14 cellular contexts compared by ENCODE assay signal in genomic region chr17:68048996-68049395, GRCh38. TPM values are rescaled to one million over a fixed set of nuclear protein-coding genes. Genes with fewer than 3 reads are reported as not detected.
A peak's percentile ranks its signal among the peaks of the same experiment; 100 is the strongest.
DNase-seq lines count a peak whose midpoint lies in the region; ATAC-seq, FAIRE-seq and TF ChIP-seq lines count a peak whose summit lies in the region.
"Had no signal": no experiment of that assay in that cellular context is flagged by ENCODE, and none has a peak within 500 bp of the region (broad histone marks: within the 10 kb centered on the region; RNA-seq: fewer than 3 reads in every experiment).

No MANE protein-coding gene starts in this region.

- no peak overlapping the region for H3K4me2 ChIP-seq in DND-41 (ENCODE audit: insufficient read depth, low read length)
- H3K4me2 ChIP-seq: smooth muscle cell had no signal

- no peak for FAIRE-seq in urothelium cell line (lab: Jason Lieb, UNC)

- H3K36me3 ChIP-seq in DND-41 (ENCODE audit: insufficient read depth, low read length) (peaks cover 39% of the 10 kb centered on the region), H7 (replicated peaks; ENCODE audit: control insufficient read depth, insufficient read depth, low read length) (peaks cover 9% of the 10 kb centered on the region), SK-N-MC (ENCODE audit: insufficient read depth, low read length) (peaks cover 41% of the 10 kb centered on the region)

- 0 out of 2 replicates have a peak, but pooled peaks cover 2% of the 10 kb centered on the region for H3K79me2 ChIP-seq in DND-41 (ENCODE audit: insufficient read depth, low read length)

- TF ChIP-seq POLR2A in erythroblast (IDR thresholded peaks at IDR 0.05; ENCODE audit: low read length) = no peak

- H3K9me3 ChIP-seq in DND-41 (ENCODE audit: insufficient read depth, low read length, severe bottlenecking) (no peaks in the 10 kb centered on the region), SK-N-MC (ENCODE audit: low read depth, low read length) (no peaks in the 10 kb centered on the region)

- H3K9ac ChIP-seq in DND-41 (ENCODE audit: low read depth, low read length) (no peak overlapping the region), SK-N-MC (ENCODE audit: insufficient read length) (no peak overlapping the region)

- ATAC-seq in DND-41 (ENCODE audit: insufficient read depth, low read depth) (0 out of 3 replicates have a peak, but pooled peaks have one; percentile 26), HG03378 (IDR thresholded peaks at IDR 0.05; ENCODE audit: unreplicated experiment) (no peak)

- H3K4me1 ChIP-seq in DND-41 (ENCODE audit: insufficient read depth, low read length) = no peaks in the 10 kb centered on the region

- H4K20me1 ChIP-seq in DND-41 (ENCODE audit: insufficient read depth, low read length) = peaks cover 3% of the 10 kb centered on the region; the same call in 1 of the 2 replicates

- H3K27ac ChIP-seq in DND-41 (ENCODE audit: low read length) = no peak overlapping the region
- H3K27ac ChIP-seq in SK-N-MC = peak overlapping the region; percentile 42; the same call in 1 of the 2 replicates

- DNase-seq in DND-41 (no peak), H7 (peak; percentile 63), SK-N-MC (ENCODE audit: low read depth, low spot score) (no peak), erythroblast (lab: John Stamatoyannopoulos, UW) (peak; percentile 23 to 29), cerebellum (ENCODE audit: low spot score) (no peak), NCI-H128 (lab: John Stamatoyannopoulos, UW; ENCODE audit: unreplicated experiment) (no peak), urothelium cell line (ENCODE audit: low spot score) (no peak)
- DNase-seq: activated CD4-positive, CD25-positive, alpha-beta regulatory T cell; amygdala; NCI-H187 treated with DMSO at 0.1 percent for 48 hours; SIG-M5; substantia nigra had no signal

- H3K4me3 ChIP-seq in DND-41 (ENCODE audit: low read depth in 1 of 2, low read length in 2 of 2) (no peak overlapping the region), H7 (ENCODE audit: insufficient read depth, low read depth, low read length) (no peak overlapping the region), SK-N-MC (no peak overlapping the region)
- H3K4me3 ChIP-seq: smooth muscle cell had no signal

- no peak overlapping the region for H2AFZ ChIP-seq in DND-41 (ENCODE audit: low read depth, low read length)

- no peaks in the 10 kb centered on the region for H3K27me3 ChIP-seq in DND-41 (ENCODE audit: insufficient read depth, low read length, poor library complexity)
- H3K27me3 ChIP-seq in H7 (ENCODE audit: control insufficient read depth, insufficient read depth, low read length) = no peaks in the 10 kb centered on the region

- no peak for TF ChIP-seq CTCF in DND-41 (IDR thresholded peaks at IDR 0.05; ENCODE audit: borderline replicate concordance, extremely low read depth, low read length, poor library complexity, severe bottlenecking)

RNA-seq across cellular contexts. Expression of gene KPNA2, which starts 13.5 kb away (rescaled TPM):
- total RNA-seq in H7 (2014; rRNA removed; shearing (Covaris generic)) = 390 and 410 TPM in 2 replicates
- 39.7 TPM for total RNA-seq in cerebellum

RNA-seq across cellular contexts. Expression of gene C17orf58, which starts 52.7 kb away (rescaled TPM):
- 55.8 and 57.0 TPM in 2 replicates for total RNA-seq in H7 (2014; rRNA removed; shearing (Covaris generic))
- 17.0 TPM for total RNA-seq in cerebellum

Comparison
In these comparisons a context has a peak if more than half of its experiments do, and no peak if none do; other contexts are left out.
1. DNase-seq: peak in H7 (single experiment) and erythroblast (2 of 2); none in DND-41 (single experiment), SK-N-MC (single experiment), cerebellum (single experiment), NCI-H128 (single experiment) and urothelium cell line (single experiment).